In the genomic region with DNA sequence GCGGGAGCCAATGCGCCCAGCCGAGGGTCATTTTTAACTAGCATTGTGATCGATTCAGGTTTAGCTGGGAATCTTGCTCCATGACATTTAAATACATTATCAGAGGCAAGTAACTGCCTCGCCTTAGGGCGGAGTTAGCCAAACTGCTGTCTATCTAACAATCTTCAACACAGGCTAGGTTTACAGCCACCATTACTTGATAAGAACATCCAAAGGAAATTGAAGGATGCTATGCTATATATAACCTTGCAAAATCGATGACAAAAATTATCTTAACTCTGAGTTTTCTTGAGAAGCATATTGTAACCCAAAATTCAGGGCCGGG, we compare ENCODE assay signal across 9 cellular contexts. TPM values are rescaled to one million over a fixed set of nuclear protein-coding genes. Genes with fewer than 3 reads are reported as not detected.
A peak's percentile ranks its signal among the peaks of the same experiment; 100 is the strongest.
DNase-seq lines count a peak whose midpoint lies in the region; ATAC-seq and TF ChIP-seq lines count a peak whose summit lies in the region.
"Had no signal": no experiment of that assay in that cellular context is flagged by ENCODE, and none has a peak within 500 bp of the region (broad histone marks: within the 10 kb centered on the region; RNA-seq: fewer than 3 reads in every experiment).

No MANE protein-coding gene starts in this region.

- TSS peak; percentile 64 for BruUV-seq in Caco-2 (replicated peaks; lab: Mats Ljungman, UMichigan)

- H3K36me3 Mint-ChIP-seq in Caco-2 (ENCODE audit: insufficient read depth, unreplicated experiment), result peaks cover 59% of the 10 kb centered on the region
- peaks cover 2% of the 10 kb centered on the region for H3K36me3 Mint-ChIP-seq in osteocyte (ENCODE audit: unreplicated experiment)

- peak overlapping the region; percentile 95 for H3K27ac Mint-ChIP-seq in Caco-2 (ENCODE audit: unreplicated experiment)
- peak overlapping the region; percentile 71 for H3K27ac Mint-ChIP-seq in osteocyte (ENCODE audit: unreplicated experiment)

- H3K4me1 ChIP-seq in Caco-2 (peaks cover 19% of the 10 kb centered on the region), OCI-LY1 (ENCODE audit: insufficient read depth, low read length, severe bottlenecking) (peaks cover 39% of the 10 kb centered on the region), endocrine pancreas (ENCODE audit: control insufficient read depth, insufficient read depth, low read length) (no peaks in the 10 kb centered on the region)

- H3K4me3 ChIP-seq in Caco-2 (ENCODE audit: low read depth, low read length), result peak overlapping the region; percentile 82
- H3K4me3 ChIP-seq in OCI-LY1 (ENCODE audit: low read depth, low read length, poor library complexity, severe bottlenecking), result peak overlapping the region; percentile 83
- peak overlapping the region; percentile 57 for H3K4me3 ChIP-seq in endocrine pancreas (ENCODE audit: control insufficient read depth, insufficient read depth, low read length)

- peaks cover 50% of the 10 kb centered on the region for H3K79me2 ChIP-seq in OCI-LY1 (ENCODE audit: insufficient read depth, low read length)

- no peak overlapping the region for H2AFZ ChIP-seq in OCI-LY1 (ENCODE audit: low read length)

- H3K9me3 ChIP-seq in Caco-2 (no peaks in the 10 kb centered on the region), OCI-LY1 (ENCODE audit: low read length) (no peaks in the 10 kb centered on the region), endocrine pancreas (ENCODE audit: control insufficient read depth, low read length) (no peaks in the 10 kb centered on the region)

- H3F3A ChIP-seq in OCI-LY1 (ENCODE audit: insufficient read depth, low read length), result no peaks in the 10 kb centered on the region

- no peak for DNase-seq in Caco-2
- no peak for DNase-seq in osteocyte (ENCODE audit: extremely low spot score, unreplicated experiment)
- DNase-seq in AG08396 (ENCODE audit: low spot score), result no peak
- DNase-seq: activated CD8-positive, alpha-beta memory T cell treated with anti-CD3 and anti-CD28 coated beads, Interleukin-2, amount 50 U/mL, for 48 hours had no signal

- H3K27ac ChIP-seq in OCI-LY1 (ENCODE audit: low read depth, low read length, poor library complexity, severe bottlenecking), result peak overlapping the region; percentile 49

- peak overlapping the region; percentile 88 for H3K4me2 ChIP-seq in OCI-LY1 (ENCODE audit: low read length)

- H3K27me3 ChIP-seq in Caco-2 (replicated peaks; ENCODE audit: control insufficient read depth, insufficient read depth, low read length), result no peaks in the 10 kb centered on the region
- H3K27me3 ChIP-seq in OCI-LY1 (ENCODE audit: insufficient read depth, low read length), result no peaks in the 10 kb centered on the region
- no peaks in the 10 kb centered on the region for H3K27me3 ChIP-seq in endocrine pancreas (ENCODE audit: control insufficient read depth, insufficient read depth, low read length)

- H4K20me1 ChIP-seq in OCI-LY1 (ENCODE audit: insufficient read depth, low read length), result peaks cover 3% of the 10 kb centered on the region; the same call in 1 of the 2 replicates

- CTCF ChIA-PET in Caco-2 (lab: Charles Lee), result no interaction called here

- H3K4me3 Mint-ChIP-seq in Caco-2 (ENCODE audit: unreplicated experiment) (peak overlapping the region; percentile 99), osteocyte (ENCODE audit: unreplicated experiment) (peak overlapping the region; percentile 88)

- POLR2A ChIA-PET in Caco-2 (lab: Charles Lee), result no interaction called here

- H3K9me2 ChIP-seq in OCI-LY1 (ENCODE audit: low read depth, low read length), result no peaks in the 10 kb centered on the region

- H3K4me1 Mint-ChIP-seq in Caco-2 (ENCODE audit: low read depth, unreplicated experiment), result peaks cover 7% of the 10 kb centered on the region
- H3K4me1 Mint-ChIP-seq in osteocyte (ENCODE audit: unreplicated experiment), result peaks cover 15% of the 10 kb centered on the region

- ATAC-seq in esophagus mucosa, result no peak
- no peak for ATAC-seq in GM21515 (IDR thresholded peaks at IDR 0.05; ENCODE audit: unreplicated experiment)
- no peak for ATAC-seq in GM21717 (IDR thresholded peaks at IDR 0.05; ENCODE audit: unreplicated experiment)

- TF ChIP-seq CTCF in Caco-2 (IDR thresholded peaks at IDR 0.05; ENCODE audit: insufficient read depth in 1 of 2, low read depth in 1 of 2, low read length in 1 of 2, severe bottlenecking in 1 of 2, unreplicated experiment in 1 of 2), result no peak
- no peak for TF ChIP-seq CTCF in OCI-LY1 (IDR thresholded peaks at IDR 0.05; ENCODE audit: low read length)
- no peak for TF ChIP-seq CTCF in osteocyte (IDR thresholded peaks at IDR 0.05)

- intact Hi-C loops in Caco-2 (cut with micrococcal nuclease; ENCODE audit: unreplicated experiment), result loop anchor here (5.0 kb wide), 1 partner anchor 42 kb away; no protein-coding TSS in a partner anchor

- H3K9me3 Mint-ChIP-seq in Caco-2 (ENCODE audit: unreplicated experiment) (no peaks in the 10 kb centered on the region), osteocyte (ENCODE audit: unreplicated experiment) (no peaks in the 10 kb centered on the region)

- H3K27me3 Mint-ChIP-seq in Caco-2 (ENCODE audit: insufficient read depth, unreplicated experiment) (no peaks in the 10 kb centered on the region), osteocyte (ENCODE audit: unreplicated experiment) (peaks cover 2% of the 10 kb centered on the region)

- H3K9ac ChIP-seq in OCI-LY1 (ENCODE audit: low read length) (peak overlapping the region; percentile 90), endocrine pancreas (ENCODE audit: control insufficient read depth, insufficient read depth, low read length) (peak overlapping the region; percentile 30)

- no peaks in the 10 kb centered on the region for H3K36me3 ChIP-seq in Caco-2 (ENCODE audit: control insufficient read depth, insufficient read depth, low read length)
- peaks cover 24% of the 10 kb centered on the region for H3K36me3 ChIP-seq in OCI-LY1 (ENCODE audit: insufficient read depth, low read length)
- H3K36me3 ChIP-seq in endocrine pancreas (ENCODE audit: control insufficient read depth, insufficient read depth, low read length), result no peaks in the 10 kb centered on the region

RNA-seq across cellular contexts. Expression of a gene that starts 1.4 kb away (rescaled TPM):
- total RNA-seq in Caco-2 (2022) (267 and 293 TPM in 2 replicates), osteocyte (80.0 and 84.6 TPM in 2 replicates), esophagus mucosa (51.3 TPM)
